Comparison of ENCODE assay signal across 1 cellular context in genomic region chr17:42535400-42536047, GRCh38.
TF ChIP-seq lines count a peak whose summit lies in the region.

No MANE protein-coding gene starts in this region.

TF ChIP-seq in K562, 482 proteins besides CTCF, POLR2A, EP300 and RAD21 (continued from another document and continues in another):
- TF ChIP-seq MGA (IDR thresholded peaks at IDR 0.05) (no peak; the same call in 1 of the 2 replicates), CAMTA2 (CRISPR knock-in tag; conservative IDR thresholded peaks at IDR 0.05) (peak; percentile 90; the same call in 1 of the 2 replicates), TAF7 (tag; IDR thresholded peaks at IDR 0.05) (peak; percentile 78), FOS (IDR thresholded peaks at IDR 0.05; ENCODE audit: extremely low read depth, insufficient read length) (no peak), BRCA1 (IDR thresholded peaks at IDR 0.05) (no peak), BRCA1 (CRISPR knock-in tag; IDR thresholded peaks at IDR 0.05) (no peak), HNRNPL (IDR thresholded peaks at IDR 0.05; ENCODE audit: low read depth, low read length) (no peak), STAT5B (CRISPR knock-in tag; IDR thresholded peaks at IDR 0.05) (no peak), NR0B1 (IDR thresholded peaks at IDR 0.05; ENCODE audit: partially characterized antibody) (no peak), POLR2AphosphoS5 (IDR thresholded peaks at IDR 0.05; ENCODE audit: control insufficient read depth, insufficient read depth, low read depth, low read length) (no peak), EP400 (IDR thresholded peaks at IDR 0.05) (no peak; the same call in 1 of the 2 replicates), ZNF24 (IDR thresholded peaks at IDR 0.05) (no peak; the same call in 1 of the 2 replicates), PHF20 (IDR thresholded peaks at IDR 0.05; ENCODE audit: partially characterized antibody) (no peak), MED1 (CRISPR knock-in tag; IDR thresholded peaks at IDR 0.05; ENCODE audit: borderline replicate concordance) (no peak), POLR3G (IDR thresholded peaks at IDR 0.05; ENCODE audit: extremely low read depth, insufficient read length, insufficient replicate concordance) (no peak), SAFB2 (IDR thresholded peaks at IDR 0.05; ENCODE audit: borderline replicate concordance, low read depth, low read length, severe bottlenecking) (no peak), ZNF224 (CRISPR knock-in tag; IDR thresholded peaks at IDR 0.05) (no peak), ZNF280A (IDR thresholded peaks at IDR 0.05; ENCODE audit: low read depth, partially characterized antibody) (no peak), SPI1 (IDR thresholded peaks at IDR 0.05; ENCODE audit: borderline replicate concordance, low read depth, low read length) (no peak), HDGF (IDR thresholded peaks at IDR 0.05) (peak; percentile 63; the same call in 1 of the 2 replicates), ZNF217 (CRISPR knock-in tag; IDR thresholded peaks at IDR 0.05) (no peak), NCOR1 (IDR thresholded peaks at IDR 0.05) (0 out of 2 replicates have a peak, but pooled peaks have one; percentile 14), HBP1 (CRISPR knock-in tag; IDR thresholded peaks at IDR 0.05) (0 out of 2 replicates have a peak, but pooled peaks have one; percentile 69), ZNF699 (CRISPR knock-in tag; IDR thresholded peaks at IDR 0.05; ENCODE audit: insufficient replicate concordance) (no peak), CSDE1 (IDR thresholded peaks at IDR 0.05) (no peak), TSHZ1 (CRISPR knock-in tag; IDR thresholded peaks at IDR 0.05) (peak; percentile 96), MTF1 (CRISPR knock-in tag; IDR thresholded peaks at IDR 0.05; ENCODE audit: borderline replicate concordance) (peak; percentile 93), SMC3 (conservative IDR thresholded peaks at IDR 0.05; ENCODE audit: insufficient read depth, low read depth, low read length) (no peak), SNAPC5 (CRISPR knock-in tag; IDR thresholded peaks at IDR 0.05) (no peak), MITF (IDR thresholded peaks at IDR 0.05) (no peak), ZBTB5 (IDR thresholded peaks at IDR 0.05) (no peak), KAT2B (IDR thresholded peaks at IDR 0.05; ENCODE audit: low read depth, low read length) (no peak), SMAD4 (CRISPR knock-in tag; conservative IDR thresholded peaks at IDR 0.05) (peak; percentile 99)
